1 cellular context compared by ENCODE assay signal in the genomic region with DNA sequence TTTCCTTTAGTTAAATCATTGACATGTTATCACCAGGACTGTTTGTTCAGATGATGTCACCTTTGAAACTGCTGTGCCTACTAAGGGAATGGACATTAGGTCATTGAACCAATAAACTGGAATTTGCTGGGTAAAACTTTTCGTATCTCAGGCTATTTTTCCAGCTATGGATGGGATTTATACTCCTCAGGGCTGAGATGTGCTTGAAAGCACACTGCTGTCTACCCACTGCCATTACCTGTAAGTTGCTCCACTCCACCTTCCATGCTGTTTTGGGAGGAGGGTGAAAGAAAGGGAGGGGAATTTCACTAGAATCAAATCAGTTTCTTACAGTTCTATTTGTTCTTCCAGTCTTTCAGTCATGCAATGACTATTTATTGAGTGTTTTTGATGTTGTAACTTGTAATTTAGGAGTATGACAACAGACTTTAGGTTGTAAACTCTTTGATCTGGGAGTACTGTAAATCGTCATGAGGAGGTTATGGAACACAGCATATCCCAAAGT.
A peak's percentile ranks its signal among the peaks of the same experiment; 100 is the strongest.
TF ChIP-seq lines count a peak whose summit lies in the region.

No MANE protein-coding gene starts in this region.

TF ChIP-seq in K562, 482 proteins besides CTCF, POLR2A, EP300 and RAD21 (continued from another document):
- TF ChIP-seq SMARCE1 (IDR thresholded peaks at IDR 0.05), result no peak
- TF ChIP-seq, protein P1, sequence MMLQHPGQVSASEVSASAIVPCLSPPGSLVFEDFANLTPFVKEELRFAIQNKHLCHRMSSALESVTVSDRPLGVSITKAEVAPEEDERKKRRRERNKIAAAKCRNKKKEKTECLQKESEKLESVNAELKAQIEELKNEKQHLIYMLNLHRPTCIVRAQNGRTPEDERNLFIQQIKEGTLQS (IDR thresholded peaks at IDR 0.05), result peak; percentile 76
- TF ChIP-seq, protein P1 (CRISPR knock-in tag; conservative IDR thresholded peaks at IDR 0.05), result no peak
